In genomic region chr15:84734794-84735479, GRCh38 we compare ENCODE assay signal across 8 cellular contexts. TPM values are rescaled to one million over a fixed set of nuclear protein-coding genes. Genes with fewer than 3 reads are reported as not detected.
DNase-seq lines count a peak whose midpoint lies in the region; ATAC-seq and FAIRE-seq lines count a peak whose summit lies in the region.

No MANE protein-coding gene starts in this region.

- peak overlapping the region; percentile 65 for H3K4me3 Mint-ChIP-seq in activated naive CD8-positive, alpha-beta T cell treated with anti-CD3 and anti-CD28 coated beads for 36 hours

- DNase-seq in EH (ENCODE audit: low read depth), result peak; percentile 45
- DNase-seq in HT-29 (ENCODE audit: low spot score), result peak; percentile 96
- DNase-seq in SKM-1 treated with dmso at 0.1 percent for 144 hours (lab: John Stamatoyannopoulos, UW; ENCODE audit: unreplicated experiment), result peak; percentile 96
- peak; percentile 71 for DNase-seq in activated naive CD8-positive, alpha-beta T cell treated with anti-CD3 and anti-CD28 coated beads for 36 hours
- DNase-seq in islet precursor cell, result peak; percentile 94
- peak; percentile 33 to 49 (median 47) for DNase-seq in stimulated activated CD4-positive, alpha-beta T cell treated with anti-CD3 and anti-CD28 coated beads, TNF-alpha, amount 100 ng/mL, for 4 hours (ENCODE audit: low read depth in 3 of 3)
- no peak for DNase-seq in frontal cortex (ENCODE audit: low spot score in 2 of 2)

- peaks cover 46% of the 10 kb centered on the region for H3K4me1 Mint-ChIP-seq in activated naive CD8-positive, alpha-beta T cell treated with anti-CD3 and anti-CD28 coated beads for 36 hours

- peak overlapping the region; percentile 92 for H3K27ac Mint-ChIP-seq in activated naive CD8-positive, alpha-beta T cell treated with anti-CD3 and anti-CD28 coated beads for 36 hours

- no peaks in the 10 kb centered on the region for H3K27me3 Mint-ChIP-seq in activated naive CD8-positive, alpha-beta T cell treated with anti-CD3 and anti-CD28 coated beads for 36 hours

- no peaks in the 10 kb centered on the region for H3K36me3 Mint-ChIP-seq in activated naive CD8-positive, alpha-beta T cell treated with anti-CD3 and anti-CD28 coated beads for 36 hours

- FAIRE-seq in frontal cortex (lab: Jason Lieb, UNC), result no peak

- no peaks in the 10 kb centered on the region for H3K9me3 Mint-ChIP-seq in activated naive CD8-positive, alpha-beta T cell treated with anti-CD3 and anti-CD28 coated beads for 36 hours

- peak; percentile 59 for ATAC-seq in GM21447 (IDR thresholded peaks at IDR 0.05; ENCODE audit: unreplicated experiment)

RNA-seq across cellular contexts. Expression of gene ZNF592, which starts 13.5 kb away (rescaled TPM):
- 22.6 and 27.5 TPM in 2 replicates for total RNA-seq in HT-29 (2014; rRNA removed; shearing (Covaris generic))
- 10 to 100 TPM; 24.5 to 26.5 TPM for total RNA-seq in activated naive CD8-positive, alpha-beta T cell treated with anti-CD3 and anti-CD28 coated beads for 36 hours
- 4.5 TPM for total RNA-seq in frontal cortex

RNA-seq across cellular contexts. Expression of gene SEC11A, which starts 19.0 kb away (rescaled TPM):
- total RNA-seq in HT-29 (2014; rRNA removed; shearing (Covaris generic)), result 215 and 238 TPM in 2 replicates
- total RNA-seq in activated naive CD8-positive, alpha-beta T cell treated with anti-CD3 and anti-CD28 coated beads for 36 hours, result 10 to 100 TPM; 89.3 to 93.5 TPM
- 79.5 TPM for total RNA-seq in frontal cortex

Comparison
In these comparisons a context has a peak if more than half of its experiments do, and no peak if none do; other contexts are left out.
1. DNase-seq: peak in EH (single experiment), HT-29 (single experiment), SKM-1 treated with dmso at 0.1 percent for 144 hours (single experiment), activated naive CD8-positive, alpha-beta T cell treated with anti-CD3 and anti-CD28 coated beads for 36 hours (single experiment), islet precursor cell (single experiment) and stimulated activated CD4-positive, alpha-beta T cell treated with anti-CD3 and anti-CD28 coated beads, TNF-alpha, amount 100 ng/mL, for 4 hours (3 of 3); none in frontal cortex (0 of 2).